ENCODE assay signal across 21 cellular contexts in the genomic region with DNA sequence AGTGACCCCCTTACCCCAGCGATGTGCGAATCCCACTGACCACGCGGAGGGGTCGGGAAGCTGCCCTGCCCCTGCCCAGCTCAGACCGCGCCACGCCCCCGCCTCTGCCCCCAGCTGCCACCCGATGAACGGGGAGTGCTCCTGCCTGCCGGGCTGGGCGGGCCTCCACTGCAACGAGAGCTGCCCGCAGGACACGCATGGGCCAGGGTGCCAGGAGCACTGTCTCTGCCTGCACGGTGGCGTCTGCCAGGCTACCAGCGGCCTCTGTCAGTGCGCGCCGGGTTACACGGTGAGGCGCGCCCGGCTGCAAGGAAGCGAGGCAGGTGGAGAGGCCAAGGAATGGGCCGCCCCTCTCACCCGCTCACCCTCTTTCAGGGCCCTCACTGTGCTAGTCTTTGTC. TPM values are rescaled to one million over a fixed set of nuclear protein-coding genes. Genes with fewer than 3 reads are reported as not detected.
"Had no signal": no experiment of that assay in that cellular context is flagged by ENCODE, and none has a peak within 500 bp of the region (broad histone marks: within the 10 kb centered on the region; RNA-seq: fewer than 3 reads in every experiment).

No MANE protein-coding gene starts in this region.

- H3K4me3 Mint-ChIP-seq: activated CD4-positive, alpha-beta T cell treated with anti-CD3 and anti-CD28 coated beads, Interleukin-2, amount 10 ng/mL, durations not matched to agents 24 days and 14 days; activated CD8-positive, alpha-beta T cell treated with anti-CD3 and anti-CD28 coated beads, Interleukin-2, amount 10 ng/mL, durations not matched to agents 7 days and 5 days; activated naive CD4-positive, alpha-beta T cell treated with anti-CD3 and anti-CD28 coated beads, Interleukin-2, amount 50 U/mL, for 24 hours; mesothelial cell of epicardium; naive B cell; T-helper 2 cell treated with Interferon-gamma antibody and Interleukin-4, amounts not matched to agents 5 μg/mL and 100 μg/mL, for 36 hours had no signal

- H3K4me3 ChIP-seq: adrenal gland, thyroid gland, uterus had no signal

- H3K27me3 ChIP-seq: adrenal gland, thyroid gland, uterus had no signal

- H3K27ac ChIP-seq: parathyroid adenoma, thyroid gland, uterus had no signal

- H3K36me3 Mint-ChIP-seq: activated naive CD4-positive, alpha-beta T cell treated with anti-CD3 and anti-CD28 coated beads, Interleukin-2, amount 50 U/mL, for 24 hours; mesothelial cell of epicardium; naive B cell had no signal

- H3K4me1 ChIP-seq: parathyroid adenoma, uterus had no signal

- H3K27ac Mint-ChIP-seq: activated CD4-positive, alpha-beta T cell treated with anti-CD3 and anti-CD28 coated beads, Interleukin-2, amount 10 ng/mL, durations not matched to agents 24 days and 14 days; activated CD8-positive, alpha-beta T cell treated with anti-CD3 and anti-CD28 coated beads, Interleukin-2, amount 10 ng/mL, durations not matched to agents 7 days and 5 days; activated naive CD4-positive, alpha-beta T cell treated with anti-CD3 and anti-CD28 coated beads, Interleukin-2, amount 50 U/mL, for 24 hours; mesothelial cell of epicardium; naive B cell; T-helper 2 cell treated with Interferon-gamma antibody and Interleukin-4, amounts not matched to agents 5 μg/mL and 100 μg/mL, for 36 hours had no signal

- H3K9me3 Mint-ChIP-seq: activated CD4-positive, alpha-beta T cell treated with anti-CD3 and anti-CD28 coated beads, Interleukin-2, amount 10 ng/mL, durations not matched to agents 24 days and 14 days; activated naive CD4-positive, alpha-beta T cell treated with anti-CD3 and anti-CD28 coated beads, Interleukin-2, amount 50 U/mL, for 24 hours; mesothelial cell of epicardium; naive B cell; T-helper 2 cell treated with Interferon-gamma antibody and Interleukin-4, amounts not matched to agents 5 μg/mL and 100 μg/mL, for 36 hours had no signal

- H3K9me3 ChIP-seq: adrenal gland, thyroid gland, uterus had no signal

- DNase-seq: activated CD4-positive, alpha-beta T cell treated with anti-CD3 and anti-CD28 coated beads, Interleukin-2, amount 10 ng/mL, durations not matched to agents 24 days and 14 days; activated CD4-positive, CD25-positive, alpha-beta regulatory T cell; activated CD8-positive, alpha-beta memory T cell treated with anti-CD3 and anti-CD28 coated beads, Interleukin-2, amount 50 U/mL, for 4 hours; activated CD8-positive, alpha-beta T cell treated with anti-CD3 and anti-CD28 coated beads, Interleukin-2, amount 10 ng/mL, durations not matched to agents 7 days and 5 days; activated effector memory CD4-positive, alpha-beta T cell treated with anti-CD3 and anti-CD28 coated beads, Interleukin-2, amount 50 U/mL, for 16 hours; activated T-cell treated with anti-CD3 and anti-CD28 coated beads, Interleukin-2, amount 50 U/mL, for 48 hours; adrenal gland; effector CD8-positive, alpha-beta T cell; head of caudate nucleus; naive B cell; stimulated activated CD4-positive, alpha-beta T cell treated with anti-CD3 and anti-CD28 coated beads, Interleukin-1b, Interleukin-23, amount 100 ng/mL, for 48 hours; SW 1271; uterus had no signal

- H3K36me3 ChIP-seq: adrenal gland, uterus had no signal

- ATAC-seq: activated CD8-positive, alpha-beta T cell treated with anti-CD3 and anti-CD28 coated beads, Interleukin-2, amount 10 ng/mL, durations not matched to agents 7 days and 5 days had no signal

RNA-seq across cellular contexts. Expression of a gene that starts 11.9 kb away (rescaled TPM):
- total RNA-seq: activated CD4-positive, alpha-beta T cell treated with anti-CD3 and anti-CD28 coated beads, Interleukin-2, amount 10 ng/mL, durations not matched to agents 24 days and 14 days; activated CD8-positive, alpha-beta T cell treated with anti-CD3 and anti-CD28 coated beads, Interleukin-2, amount 10 ng/mL, durations not matched to agents 7 days and 5 days; cardiac septum; frontal cortex; renal cortical epithelial cell; thyroid gland had no signal

RNA-seq across cellular contexts. Expression of a gene that starts 47.9 kb away (rescaled TPM):
- total RNA-seq: renal cortical epithelial cell had no signal

RNA-seq across cellular contexts. Expression of a gene that starts 49.6 kb away (rescaled TPM):
- total RNA-seq: renal cortical epithelial cell, thyroid gland had no signal
